Comparison of ENCODE assay signal across 17 cellular contexts in the genomic region with DNA sequence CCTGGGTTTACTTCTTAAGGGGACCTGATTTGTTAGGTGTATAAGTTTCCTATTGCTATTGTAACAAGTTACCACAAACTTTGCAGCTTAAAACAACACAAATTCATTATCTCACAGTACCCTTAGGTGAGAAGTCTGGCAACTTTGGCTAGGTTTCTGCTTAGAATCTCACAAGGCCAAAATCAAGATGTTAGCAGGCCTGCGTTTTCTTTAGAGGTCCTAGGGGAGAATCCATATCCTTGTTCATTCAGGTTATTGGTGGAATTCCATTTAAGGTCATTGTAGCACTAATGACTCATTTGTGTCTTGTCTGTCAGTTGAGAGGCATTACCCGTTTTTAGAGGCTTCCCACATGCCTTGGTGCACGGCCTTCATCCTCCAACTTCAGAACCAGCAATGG. TPM values are rescaled to one million over a fixed set of nuclear protein-coding genes. Genes with fewer than 3 reads are reported as not detected.
DNase-seq lines count a peak whose midpoint lies in the region; ATAC-seq and TF ChIP-seq lines count a peak whose summit lies in the region.
"Had no signal": no experiment of that assay in that cellular context is flagged by ENCODE, and none has a peak within 500 bp of the region (broad histone marks: within the 10 kb centered on the region; RNA-seq: fewer than 3 reads in every experiment).

No MANE protein-coding gene starts in this region.

- peaks cover 28 to 36% of the 10 kb centered on the region in 2 experiments; a peak in 3 of 4 replicates for H3K4me1 ChIP-seq in HCT116 (ENCODE audit: control insufficient read depth in 1 of 2, insufficient read depth in 2 of 2, low read length in 2 of 2)
- peaks cover 0 to 27% (median 0%) of the 10 kb centered on the region in 3 donors for H3K4me1 ChIP-seq in esophagus squamous epithelium
- no peaks in the 10 kb centered on the region for H3K4me1 ChIP-seq in rectal smooth muscle tissue (ENCODE audit: control insufficient read depth, insufficient read depth, low read length)
- H3K4me1 ChIP-seq in vagina = no peaks in the 10 kb centered on the region
- H3K4me1 ChIP-seq in heart right ventricle = peaks cover 0 to 25% (median 0%) of the 10 kb centered on the region in 9 donors
- H3K4me1 ChIP-seq: SJSA1 had no signal

- TF ChIP-seq RAD21 in HCT116 (IDR thresholded peaks at IDR 0.05; ENCODE audit: low read depth) = no peak

- 0 out of 4 replicates have a peak overlapping the region, but pooled peaks of 1 of the 2 experiments have one; percentile 8 for H3K4me3 ChIP-seq in HCT116 (replicated peaks in 1 of 2; ENCODE audit: low read depth in 1 of 2, low read length in 2 of 2)
- H3K4me3 ChIP-seq in esophagus squamous epithelium = peak overlapping the region in 3 of 4 donors; percentile 14 to 24 (median 15)
- H3K4me3 ChIP-seq in rectal smooth muscle tissue (ENCODE audit: low read length) = peak overlapping the region; percentile 52
- H3K4me3 ChIP-seq in vagina = no peak overlapping the region
- H3K4me3 ChIP-seq in heart right ventricle = no peak overlapping the region
- H3K4me3 ChIP-seq: BLaER1, GM23248, SJSA1 had no signal

- peak overlapping the region; percentile 51 for H3K4me2 ChIP-seq in HCT116 (ENCODE audit: low read length)
- H3K4me2 ChIP-seq: BLaER1 had no signal

- H3K9me2 ChIP-seq in HCT116 (ENCODE audit: insufficient read depth) = no peaks in the 10 kb centered on the region

- H3K9me3 ChIP-seq in HCT116 (ENCODE audit: control insufficient read depth in 1 of 2, insufficient read depth in 1 of 2, low read depth in 1 of 2, low read length in 2 of 2) (no peaks in the 10 kb centered on the region), esophagus squamous epithelium (no peaks in the 10 kb centered on the region), vagina (no peaks in the 10 kb centered on the region), heart right ventricle (peaks cover 0 to 13% (median 0%) of the 10 kb centered on the region in 11 donors)
- H3K9me3 ChIP-seq: BLaER1 had no signal

- CTCF ChIA-PET in HCT116 (lab: Charles Lee) = interaction anchor here (1.3 kb wide), 1 partner anchor 364 kb away, joined by 3 read pairs; no protein-coding TSS in a partner anchor

- H3K36me3 ChIP-seq in HCT116 (ENCODE audit: control insufficient read depth in 1 of 2, insufficient read depth in 2 of 2, low read length in 2 of 2) = no peaks in the 10 kb centered on the region
- H3K36me3 ChIP-seq in esophagus squamous epithelium = no peaks in the 10 kb centered on the region
- no peaks in the 10 kb centered on the region for H3K36me3 ChIP-seq in rectal smooth muscle tissue (ENCODE audit: control insufficient read depth, insufficient read depth, low read length)
- H3K36me3 ChIP-seq in vagina = no peaks in the 10 kb centered on the region
- no peaks in the 10 kb centered on the region for H3K36me3 ChIP-seq in heart right ventricle
- H3K36me3 ChIP-seq: BLaER1, SJSA1 had no signal

- POLR2A ChIA-PET in HCT116 (lab: Charles Lee) = no interaction called here

- H3K27ac ChIP-seq in HCT116 (ENCODE audit: low read depth, low read length) (no peak overlapping the region; the same call in 1 of the 2 replicates), VCaP (peak overlapping the region; percentile 74), esophagus squamous epithelium (peak overlapping the region; percentile 39 to 84 (median 64)), rectal smooth muscle tissue (ENCODE audit: low read depth, low read length) (no peak overlapping the region), vagina (no peak overlapping the region), heart right ventricle (no peak overlapping the region)
- H3K27ac ChIP-seq: BLaER1, GM23248, SJSA1 had no signal

- intact Hi-C loops in HCT116 (cut with micrococcal nuclease) (no loop called here), esophagus squamous epithelium (cut with DNase I) (no loop called here), vagina (cut with DNase I) (no loop called here), heart right ventricle (cut with DNase I) (loop anchor here in 1 of 10 donors (10.0 kb wide), 1 partner anchor 125 kb away; no protein-coding TSS in a partner anchor)

- RAD21 ChIA-PET in HCT116 (lab: Charles Lee; ENCODE audit: low non-redundant PET in 1 of 2, low total read pairs in 2 of 2, uncharacterized antibody in 2 of 2, unreplicated experiment in 2 of 2) = no interaction called here

- ATAC-seq in HCT116 (peak; percentile 41), GM18873 (IDR thresholded peaks at IDR 0.05; ENCODE audit: low FRiP score, unreplicated experiment) (no peak), heart right ventricle (no peak)

- no peak for TF ChIP-seq POLR2A in HCT116 (IDR thresholded peaks at IDR 0.05; ENCODE audit: borderline replicate concordance, extremely low read depth, insufficient read depth, insufficient read length)
- TF ChIP-seq POLR2A in esophagus squamous epithelium (IDR thresholded peaks at IDR 0.05) = no peak
- no peak for TF ChIP-seq POLR2A in vagina (IDR thresholded peaks at IDR 0.05)

- H3K9ac ChIP-seq in HCT116 (ENCODE audit: low read length) = no peak overlapping the region
- no peak overlapping the region for H3K9ac ChIP-seq in rectal smooth muscle tissue (ENCODE audit: low read length)
- H3K9ac ChIP-seq: BLaER1, GM23248 had no signal

- TF ChIP-seq CTCF in HCT116 (IDR thresholded peaks at IDR 0.05 in 2 of 3, conservative IDR thresholded peaks at IDR 0.05 in 1 of 3; ENCODE audit: borderline replicate concordance in 1 of 3, insufficient read depth in 1 of 3, low read depth in 2 of 3, low read length in 2 of 3) = no peak
- no peak for TF ChIP-seq CTCF in VCaP (conservative IDR thresholded peaks at IDR 0.05)
- TF ChIP-seq CTCF in esophagus squamous epithelium (IDR thresholded peaks at IDR 0.05) = no peak
- TF ChIP-seq CTCF in vagina (IDR thresholded peaks at IDR 0.05) = no peak
- TF ChIP-seq CTCF in heart right ventricle (IDR thresholded peaks at IDR 0.05) = no peak

- TSS peak; percentile 50 for BruUV-seq in HCT116 (replicated peaks; lab: Mats Ljungman, UMichigan)

- DNase-seq in HCT116 (ENCODE audit: low read depth, low spot score) (no peak), esophagus squamous epithelium (lab: John Stamatoyannopoulos, UW) (no peak), vagina (ENCODE audit: extremely low spot score in 2 of 2) (no peak), heart right ventricle (no peak)
- no peak for DNase-seq in stimulated activated CD4-positive, alpha-beta T cell treated with anti-CD3 and anti-CD28 coated beads, Interleukin-15, amount 100 ng/mL, for 24 hours
- DNase-seq: CD8-positive, alpha-beta memory T cell; DMS79; GM23248; NCI-H1417; NCI-H1930; NCI-H526 had no signal

- H3K79me2 ChIP-seq in HCT116 (ENCODE audit: insufficient read depth, low read length) = no peaks in the 10 kb centered on the region

- no peaks in the 10 kb centered on the region for H4K20me1 ChIP-seq in HCT116 (ENCODE audit: insufficient read depth)
- H4K20me1 ChIP-seq: BLaER1 had no signal

- H3K27me3 ChIP-seq in HCT116 (ENCODE audit: insufficient read depth, low read length) (no peaks in the 10 kb centered on the region), esophagus squamous epithelium (no peaks in the 10 kb centered on the region), rectal smooth muscle tissue (ENCODE audit: control insufficient read depth, insufficient read depth, low read length) (no peaks in the 10 kb centered on the region), vagina (no peaks in the 10 kb centered on the region), heart right ventricle (peaks cover 0 to 2% (median 0%) of the 10 kb centered on the region in 7 donors)
- H3K27me3 ChIP-seq: BLaER1, SJSA1 had no signal

- H2AFZ ChIP-seq in HCT116 (ENCODE audit: low read depth, low read length, poor library complexity, severe bottlenecking) = peak overlapping the region; percentile 72
- H2AFZ ChIP-seq: GM23248 had no signal

- 70 to 86% methylated on average over 3 of the region's 3 CpGs for WGBS in esophagus squamous epithelium, 2 donors
- WGBS in heart right ventricle, 2 donors = 85 to 87% methylated on average over 3 of the region's 3 CpGs

TF ChIP-seq in HCT116, 20 proteins besides CTCF, POLR2A, EP300 and RAD21 (continues in another document):
- TF ChIP-seq EZH2phosphoT487 (IDR thresholded peaks at IDR 0.05; ENCODE audit: borderline replicate concordance) (no peak), SRF (IDR thresholded peaks at IDR 0.05; ENCODE audit: low read depth) (0 out of 2 replicates have a peak, but pooled peaks have one; percentile 62), EGR1 (IDR thresholded peaks at IDR 0.05; ENCODE audit: low read depth) (no peak), YY1 (IDR thresholded peaks at IDR 0.05; ENCODE audit: extremely low read depth, insufficient replicate concordance, low read depth, low read length) (no peak)
- TF ChIP-seq, protein P1, sequence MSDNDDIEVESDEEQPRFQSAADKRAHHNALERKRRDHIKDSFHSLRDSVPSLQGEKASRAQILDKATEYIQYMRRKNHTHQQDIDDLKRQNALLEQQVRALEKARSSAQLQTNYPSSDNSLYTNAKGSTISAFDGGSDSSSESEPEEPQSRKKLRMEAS (IDR thresholded peaks at IDR 0.05) = no peak

RNA-seq across cellular contexts. Expression of gene SH2D1B, which starts 8.2 kb away (rescaled TPM):
- total RNA-seq in HCT116 (2021; ENCODE audit: unreplicated experiment) = 0.12 TPM
- polyA plus RNA-seq in HCT116 (2012) = 0.03 TPM in 1 of 2 replicates, not detected in the other
- 1 to 10 TPM in 1 of 4 donors, under 1 TPM in 3; 0.57 to 2.7 (median 0.78) TPM for total RNA-seq in esophagus squamous epithelium
- not detected for total RNA-seq in vagina
- total RNA-seq in heart right ventricle = under 1 TPM in 4 of 10 donors, not detected in 6; 0.15 to 0.60 (median 0.17) TPM
- polyA plus RNA-seq in heart right ventricle = under 1 TPM in 1 of 2 donors, not detected in 1; 0.09 TPM
- total RNA-seq: CD8-positive, alpha-beta memory T cell; GM23248; SJSA1 had no signal
- polyA plus RNA-seq: GM23248 had no signal

RNA-seq across cellular contexts. Expression of gene C1orf226, which starts 38.6 kb away (rescaled TPM):
- total RNA-seq in HCT116 (2021; ENCODE audit: unreplicated experiment) (7.7 TPM), esophagus squamous epithelium (1 to 10 TPM; 1.7 to 5.3 (median 3.6) TPM), vagina (2.7 TPM), heart right ventricle (1 to 10 TPM; 2.0 to 6.7 (median 5.5) TPM)
- 7.7 and 8.9 TPM in 2 replicates for polyA plus RNA-seq in HCT116 (2012)
- 1 to 10 TPM; 1.0 to 1.8 TPM for polyA plus RNA-seq in heart right ventricle
- polyA plus RNA-seq: CD8-positive, alpha-beta memory T cell had no signal

RNA-seq across cellular contexts. Expression of gene SPATA46, which starts 43.5 kb away (rescaled TPM):
- not detected for total RNA-seq in HCT116 (2021; ENCODE audit: unreplicated experiment)
- polyA plus RNA-seq in HCT116 (2012) = 0.11 and 0.16 TPM in 2 replicates
- not detected for total RNA-seq in esophagus squamous epithelium
- total RNA-seq in vagina = not detected
- not detected for total RNA-seq in heart right ventricle
- polyA plus RNA-seq in heart right ventricle = not detected
- total RNA-seq: A673; CD8-positive, alpha-beta memory T cell; GM23248; SJSA1 had no signal
- polyA plus RNA-seq: CD8-positive, alpha-beta memory T cell; GM23248 had no signal

Comparison
In these comparisons a context has a peak if more than half of its experiments do, and no peak if none do; other contexts are left out.
1. H3K27ac ChIP-seq: peak in VCaP (single experiment) and esophagus squamous epithelium (4 of 4); none in HCT116 (single experiment), rectal smooth muscle tissue (single experiment), vagina (single experiment) and heart right ventricle (0 of 10).
2. H3K4me3 ChIP-seq: peak in esophagus squamous epithelium (3 of 4) and rectal smooth muscle tissue (single experiment); none in vagina (0 of 2) and heart right ventricle (0 of 10).